ENCODE assay signal across 7 cellular contexts in the genomic region with DNA sequence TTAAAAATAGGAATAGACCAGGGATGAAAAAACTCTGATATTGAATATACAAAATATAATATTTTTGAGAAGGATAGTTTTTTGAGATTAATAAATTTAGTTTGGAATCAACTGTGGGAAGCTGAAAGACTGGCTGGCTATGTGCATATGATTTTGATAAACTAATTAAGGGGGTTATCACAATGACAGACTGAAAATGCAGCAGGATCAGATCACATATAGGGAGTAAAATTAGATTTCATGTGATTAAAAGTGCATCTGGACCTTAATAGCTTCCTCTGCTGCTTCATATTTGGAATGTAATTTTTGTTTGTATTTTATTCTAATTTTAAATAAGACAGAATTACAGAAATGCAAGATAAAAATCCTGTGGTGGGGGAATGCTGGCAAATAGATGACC.
"Had no signal": no experiment of that assay in that cellular context is flagged by ENCODE, and none has a peak within 500 bp of the region (broad histone marks: within the 10 kb centered on the region; RNA-seq: fewer than 3 reads in every experiment).

No MANE protein-coding gene starts in this region.

- H3K9me3 ChIP-seq: HAP-1 had no signal

- H3K27ac Mint-ChIP-seq: HFFc6, IgD-negative memory B cell had no signal

- H3K4me3 ChIP-seq: GM23248, HAP-1 had no signal

- H3K9ac ChIP-seq: GM23248 had no signal

- H3K4me1 ChIP-seq: HAP-1 had no signal

- H3K27ac ChIP-seq: GM23248, HL-60 had no signal

- H2AFZ ChIP-seq: GM23248 had no signal

- H3K4me3 Mint-ChIP-seq: HFFc6 had no signal

- H3K36me3 Mint-ChIP-seq: IgD-negative memory B cell had no signal

- DNase-seq: GM23248, GOT3, H7, HFFc6 had no signal

- H3K36me3 ChIP-seq: HAP-1 had no signal
